ENCODE assay signal across 13 cellular contexts in genomic region chr5:93192107-93192506, GRCh38.
DNase-seq lines count a peak whose midpoint lies in the region; ATAC-seq and TF ChIP-seq lines count a peak whose summit lies in the region.
"Had no signal": no experiment of that assay in that cellular context is flagged by ENCODE, and none has a peak within 500 bp of the region (broad histone marks: within the 10 kb centered on the region; RNA-seq: fewer than 3 reads in every experiment).

No MANE protein-coding gene starts in this region.

- TF ChIP-seq POLR2A in body of pancreas (IDR thresholded peaks at IDR 0.05): no peak

- H2AFZ ChIP-seq in OCI-LY7 (ENCODE audit: low read length): no peak overlapping the region

- no peak for ATAC-seq in body of pancreas
- no peak for ATAC-seq in GM18861 (IDR thresholded peaks at IDR 0.05; ENCODE audit: unreplicated experiment)
- ATAC-seq: naive thymus-derived CD8-positive, alpha-beta T cell had no signal

- H3K4me3 ChIP-seq in OCI-LY7 (ENCODE audit: low read depth, low read length, poor library complexity, severe bottlenecking): no peak overlapping the region
- H3K4me3 ChIP-seq in body of pancreas: no peak overlapping the region
- H3K4me3 ChIP-seq: cardiac muscle cell, heart left ventricle had no signal

- POLR2A ChIA-PET in RWPE1 (lab: Yijun Ruan, JAX; ENCODE audit: low non-redundant PET): no interaction called here
- POLR2A ChIA-PET in OCI-LY7 (lab: Charles Lee): no interaction called here

- H3K79me2 ChIP-seq in OCI-LY7 (ENCODE audit: insufficient read depth, low read depth, low read length): no peaks in the 10 kb centered on the region

- intact Hi-C loops in OCI-LY7 (cut with micrococcal nuclease; ENCODE audit: unreplicated experiment): no loop called here
- intact Hi-C loops in body of pancreas (cut with DNase I): no loop called here

- no peak overlapping the region for H3K4me2 ChIP-seq in OCI-LY7 (ENCODE audit: low read length)

- H3K9me2 ChIP-seq in OCI-LY7 (ENCODE audit: insufficient read depth, low read length): no peaks in the 10 kb centered on the region

- no peaks in the 10 kb centered on the region for H3K27me3 ChIP-seq in body of pancreas

- DNase-seq in GM03348 (ENCODE audit: low spot score): peak; percentile 66
- peak; percentile 77 for DNase-seq in RWPE1 (ENCODE audit: low spot score)
- peak; percentile 95 for DNase-seq in fibroblast of peridontal ligament (ENCODE audit: extremely low read depth)
- DNase-seq in retina: peak; percentile 68
- no peak for DNase-seq in OCI-LY7 (ENCODE audit: low spot score)
- DNase-seq in NCI-H2227 (lab: John Stamatoyannopoulos, UW; ENCODE audit: unreplicated experiment): no peak
- DNase-seq in body of pancreas: no peak
- DNase-seq: activated CD8-positive, alpha-beta memory T cell treated with anti-CD3 and anti-CD28 coated beads, Interleukin-2, amount 50 U/mL, for 48 hours; heart left ventricle; naive thymus-derived CD8-positive, alpha-beta T cell; NCI-H69 had no signal

- H3K4me1 ChIP-seq in OCI-LY7 (ENCODE audit: insufficient read depth, low read length, poor library complexity, severe bottlenecking) (no peaks in the 10 kb centered on the region), body of pancreas (peaks cover 7% of the 10 kb centered on the region)

- H3K36me3 ChIP-seq in OCI-LY7 (ENCODE audit: insufficient read depth, low read length) (no peaks in the 10 kb centered on the region), body of pancreas (replicated peaks in 1 of 2; ENCODE audit: insufficient read depth in 1 of 2, low read depth in 2 of 2) (no peaks in the 10 kb centered on the region)
- H3K36me3 ChIP-seq: cardiac muscle cell, heart left ventricle had no signal

- TF ChIP-seq CTCF in RWPE1 (conservative IDR thresholded peaks at IDR 0.05; ENCODE audit: low read depth): no peak
- no peak for TF ChIP-seq CTCF in OCI-LY7 (conservative IDR thresholded peaks at IDR 0.05; ENCODE audit: low read length)
- no peak for TF ChIP-seq CTCF in body of pancreas (IDR thresholded peaks at IDR 0.05)

- CTCF ChIA-PET in RWPE1 (lab: Yijun Ruan, JAX): no interaction called here
- CTCF ChIA-PET in OCI-LY7 (lab: Charles Lee; ENCODE audit: unreplicated experiment): no interaction called here

- 22 to 23% methylated on average over 2 of the region's 2 CpGs for WGBS in body of pancreas, 2 donors

- no peak overlapping the region for H3K27ac ChIP-seq in RWPE1
- H3K27ac ChIP-seq in OCI-LY7 (ENCODE audit: low read depth, low read length, poor library complexity, severe bottlenecking): no peak overlapping the region
- no peak overlapping the region for H3K27ac ChIP-seq in body of pancreas
- H3K27ac ChIP-seq: cardiac muscle cell, heart left ventricle had no signal

- H4K20me1 ChIP-seq in OCI-LY7 (ENCODE audit: insufficient read depth, low read length): no peaks in the 10 kb centered on the region

- H3K9me3 ChIP-seq in OCI-LY7 (ENCODE audit: low read length) (no peaks in the 10 kb centered on the region), body of pancreas (no peaks in the 10 kb centered on the region)
- H3K9me3 ChIP-seq: heart left ventricle had no signal

- no TSS peak for BruUV-seq in OCI-LY7 (replicated peaks; lab: Mats Ljungman, UMichigan)

Comparison
In these comparisons a context has a peak if more than half of its experiments do, and no peak if none do; other contexts are left out.
1. DNase-seq: peak in GM03348 (single experiment), RWPE1 (single experiment), fibroblast of peridontal ligament (single experiment) and retina (single experiment); none in OCI-LY7 (single experiment), NCI-H2227 (single experiment) and body of pancreas (0 of 4).